10 cellular contexts compared by ENCODE assay signal in genomic region chr12:51752490-51752889, GRCh38.
DNase-seq lines count a peak whose midpoint lies in the region; ATAC-seq and TF ChIP-seq lines count a peak whose summit lies in the region.
"Had no signal": no experiment of that assay in that cellular context is flagged by ENCODE, and none has a peak within 500 bp of the region (broad histone marks: within the 10 kb centered on the region; RNA-seq: fewer than 3 reads in every experiment).

No MANE protein-coding gene starts in this region.

- no peak overlapping the region for H3K4me2 ChIP-seq in GM23338

- H3K79me2 ChIP-seq in GM23338 (replicated peaks; ENCODE audit: insufficient read depth), result no peaks in the 10 kb centered on the region

- no peak for TF ChIP-seq CTCF in esophagus muscularis mucosa (IDR thresholded peaks at IDR 0.05)
- no peak for TF ChIP-seq CTCF in mucosa of descending colon (IDR thresholded peaks at IDR 0.05)
- no peak for TF ChIP-seq CTCF in GM23338 (conservative IDR thresholded peaks at IDR 0.05; ENCODE audit: low read depth in 2 of 2)

- POLR2A ChIA-PET in naive thymus-derived CD4-positive, alpha-beta T cell (lab: Charles Lee), result no interaction called here

- no peaks in the 10 kb centered on the region for H3F3A ChIP-seq in GM23338 (replicated peaks; ENCODE audit: low read depth)

- peaks cover 6% of the 10 kb centered on the region; the same call in 1 of the 2 replicates for H4K20me1 ChIP-seq in GM23338 (replicated peaks; ENCODE audit: insufficient read depth)

- H3K27me3 ChIP-seq in esophagus muscularis mucosa (no peaks in the 10 kb centered on the region), GM23338 (ENCODE audit: insufficient read depth) (no peaks in the 10 kb centered on the region)
- no peaks in the 10 kb centered on the region for H3K27me3 ChIP-seq in naive thymus-derived CD4-positive, alpha-beta T cell (ENCODE audit: control insufficient read depth in 2 of 2, insufficient read depth in 2 of 2, low read length in 2 of 2)

- no peaks in the 10 kb centered on the region for H3K9me3 Mint-ChIP-seq in GM23338
- no peaks in the 10 kb centered on the region for H3K9me3 Mint-ChIP-seq in naive thymus-derived CD4-positive, alpha-beta T cell
- H3K9me3 Mint-ChIP-seq: CD8-positive, alpha-beta T cell had no signal

- CTCF ChIA-PET in naive thymus-derived CD4-positive, alpha-beta T cell (lab: Charles Lee), result no interaction called here

- H3K36me3 ChIP-seq in esophagus muscularis mucosa, result no peaks in the 10 kb centered on the region
- H3K36me3 ChIP-seq in mucosa of descending colon (ENCODE audit: low read depth), result no peaks in the 10 kb centered on the region
- H3K36me3 ChIP-seq in GM23338 (ENCODE audit: insufficient read depth), result peaks cover 5% of the 10 kb centered on the region; the same call in 1 of the 2 replicates
- no peaks in the 10 kb centered on the region for H3K36me3 ChIP-seq in naive thymus-derived CD4-positive, alpha-beta T cell (ENCODE audit: control insufficient read depth in 2 of 3, insufficient read depth in 3 of 3, low read length in 3 of 3)

- H3K9me2 ChIP-seq in GM23338 (ENCODE audit: insufficient read depth), result no peaks in the 10 kb centered on the region

- H3K9me3 ChIP-seq in esophagus muscularis mucosa, result no peaks in the 10 kb centered on the region
- H3K9me3 ChIP-seq in mucosa of descending colon, result no peaks in the 10 kb centered on the region
- no peaks in the 10 kb centered on the region for H3K9me3 ChIP-seq in naive thymus-derived CD4-positive, alpha-beta T cell (ENCODE audit: control insufficient read depth in 2 of 3, low read length in 3 of 3)

- ATAC-seq in mucosa of descending colon (peak; percentile 67), GM23338 (no peak)
- no peak for ATAC-seq in naive thymus-derived CD4-positive, alpha-beta T cell
- ATAC-seq: CD8-positive, alpha-beta T cell had no signal

- no peaks in the 10 kb centered on the region for H3K27me3 Mint-ChIP-seq in GM23338 (ENCODE audit: insufficient read depth, low read depth, poor library complexity)
- peaks cover 8 to 38% (median 20%) of the 10 kb centered on the region in 5 donors for H3K27me3 Mint-ChIP-seq in naive thymus-derived CD4-positive, alpha-beta T cell

- 8% methylated on average over 1 of the region's 1 CpG for WGBS in esophagus muscularis mucosa

- H3K4me1 ChIP-seq in esophagus muscularis mucosa, result peaks cover 0 to 7% (median 0%) of the 10 kb centered on the region in 4 donors
- H3K4me1 ChIP-seq in mucosa of descending colon (ENCODE audit: low read depth), result peaks cover 17% of the 10 kb centered on the region
- H3K4me1 ChIP-seq in GM23338 (ENCODE audit: insufficient read depth), result no peaks in the 10 kb centered on the region
- H3K4me1 ChIP-seq in naive thymus-derived CD4-positive, alpha-beta T cell (ENCODE audit: control insufficient read depth in 2 of 2, insufficient read depth in 2 of 2, low read length in 2 of 2), result no peaks in the 10 kb centered on the region

- no peak overlapping the region for H3K27ac Mint-ChIP-seq in GM23338
- no peak overlapping the region for H3K27ac Mint-ChIP-seq in naive thymus-derived CD4-positive, alpha-beta T cell
- H3K27ac Mint-ChIP-seq: CD8-positive, alpha-beta T cell had no signal

- H2AFZ ChIP-seq in GM23338, result no peak overlapping the region

- H3K4me3 Mint-ChIP-seq in GM23338, result no peak overlapping the region
- no peak overlapping the region for H3K4me3 Mint-ChIP-seq in naive thymus-derived CD4-positive, alpha-beta T cell
- H3K4me3 Mint-ChIP-seq: CD8-positive, alpha-beta T cell had no signal

- no peaks in the 10 kb centered on the region for H3K4me1 Mint-ChIP-seq in GM23338
- H3K4me1 Mint-ChIP-seq in naive thymus-derived CD4-positive, alpha-beta T cell, result no peaks in the 10 kb centered on the region

- no peak for TF ChIP-seq POLR2A in esophagus muscularis mucosa (IDR thresholded peaks at IDR 0.05; ENCODE audit: low read depth)

- peak overlapping the region in 3 of 4 donors; percentile 25 to 35 (median 25) for H3K27ac ChIP-seq in esophagus muscularis mucosa (replicated peaks in 1 of 4)
- H3K27ac ChIP-seq in GM23338 (ENCODE audit: low read depth), result no peak overlapping the region
- no peak overlapping the region for H3K27ac ChIP-seq in naive thymus-derived CD4-positive, alpha-beta T cell (ENCODE audit: low read depth, low read length)

- DNase-seq in AG08395 (ENCODE audit: low spot score) (peak; percentile 98), RKO (ENCODE audit: low spot score) (peak; percentile 40), esophagus muscularis mucosa (ENCODE audit: extremely low spot score) (no peak), mucosa of descending colon (peak in 1 of 3 donors; percentile 28), iPS-NIHi7 (ENCODE audit: extremely low spot score) (no peak), GM23338 (ENCODE audit: low spot score) (no peak), KG1 (lab: John Stamatoyannopoulos, UW) (no peak)
- no peak for DNase-seq in naive thymus-derived CD4-positive, alpha-beta T cell
- DNase-seq: CD8-positive, alpha-beta T cell; NCI-H526 treated with DMSO at 0.1 percent for 48 hours had no signal

- intact Hi-C loops in esophagus muscularis mucosa (cut with DNase I), result no loop called here
- intact Hi-C loops in mucosa of descending colon (cut with DNase I, micrococcal nuclease), result no loop called here
- intact Hi-C loops in naive thymus-derived CD4-positive, alpha-beta T cell (cut with micrococcal nuclease), result no loop called here

- peaks cover 18% of the 10 kb centered on the region for H3K36me3 Mint-ChIP-seq in GM23338 (ENCODE audit: low read depth)
- no peaks in the 10 kb centered on the region for H3K36me3 Mint-ChIP-seq in naive thymus-derived CD4-positive, alpha-beta T cell
- H3K36me3 Mint-ChIP-seq: CD8-positive, alpha-beta T cell had no signal

- no peak overlapping the region for H3K4me3 ChIP-seq in esophagus muscularis mucosa
- H3K4me3 ChIP-seq in mucosa of descending colon, result no peak overlapping the region
- no peak overlapping the region for H3K4me3 ChIP-seq in GM23338
- no peak overlapping the region for H3K4me3 ChIP-seq in naive thymus-derived CD4-positive, alpha-beta T cell (ENCODE audit: low read length)

- TF ChIP-seq EP300 in esophagus muscularis mucosa (IDR thresholded peaks at IDR 0.05), result no peak

TF ChIP-seq in GM23338, 12 proteins besides CTCF, POLR2A, EP300 and RAD21 (continues in another document):
- TF ChIP-seq EZH2phosphoT487 (IDR thresholded peaks at IDR 0.05; ENCODE audit: unreplicated experiment), result no peak
- no peak for TF ChIP-seq ETS1 (IDR thresholded peaks at IDR 0.05)
- TF ChIP-seq STAT1 (IDR thresholded peaks at IDR 0.05; ENCODE audit: unreplicated experiment), result no peak
- no peak for TF ChIP-seq NANOG (IDR thresholded peaks at IDR 0.05; ENCODE audit: borderline replicate concordance)
- TF ChIP-seq JUNB (IDR thresholded peaks at IDR 0.05; ENCODE audit: unreplicated experiment), result no peak
- TF ChIP-seq POLR2AphosphoS5 (IDR thresholded peaks at IDR 0.05; ENCODE audit: low read depth), result no peak
- no peak for TF ChIP-seq EZH2 (IDR thresholded peaks at IDR 0.05; ENCODE audit: low read depth, unreplicated experiment)

Comparison
In these comparisons a context has a peak if more than half of its experiments do, and no peak if none do; other contexts are left out.
1. DNase-seq: peak in AG08395 (single experiment) and RKO (single experiment); none in esophagus muscularis mucosa (single experiment), iPS-NIHi7 (single experiment), GM23338 (single experiment), KG1 (single experiment) and naive thymus-derived CD4-positive, alpha-beta T cell (0 of 9).
2. H3K27ac ChIP-seq: peak in esophagus muscularis mucosa (3 of 4); none in GM23338 (single experiment) and naive thymus-derived CD4-positive, alpha-beta T cell (single experiment).